In the genomic region with DNA sequence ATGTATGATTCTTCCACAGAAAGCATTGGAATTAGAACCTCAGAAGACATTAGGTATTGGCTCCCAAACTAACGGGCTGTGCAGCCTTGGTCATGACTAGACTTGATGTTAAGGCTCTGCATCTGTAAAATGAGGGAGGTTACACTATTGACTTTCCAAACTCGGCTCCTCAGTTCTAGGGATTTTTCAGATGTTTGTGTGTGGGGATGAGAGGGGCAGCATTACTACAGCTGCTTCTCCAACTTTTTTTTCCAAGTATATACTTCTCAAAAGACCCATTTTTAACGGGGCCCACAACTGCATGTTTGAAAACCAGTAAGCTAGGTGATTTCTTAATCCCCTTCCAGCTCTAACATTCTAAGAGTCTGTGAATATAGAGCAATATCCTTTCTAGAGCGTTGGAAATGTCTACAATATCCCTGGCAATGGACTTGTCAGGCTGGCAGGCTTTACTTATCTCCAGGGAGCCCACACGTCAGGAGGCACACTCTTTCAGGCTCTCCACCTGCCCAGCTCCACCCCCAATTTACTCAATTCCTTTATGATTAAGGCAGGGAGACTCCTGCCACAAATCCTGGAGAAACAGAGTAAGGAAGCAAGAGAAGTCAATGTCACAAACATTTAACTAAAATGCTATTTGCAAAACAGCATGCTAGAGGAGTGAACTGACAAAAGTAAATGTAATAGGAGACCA, we compare ENCODE assay signal across 8 cellular contexts. TPM values are rescaled to one million over a fixed set of nuclear protein-coding genes. Genes with fewer than 3 reads are reported as not detected.
A peak's percentile ranks its signal among the peaks of the same experiment; 100 is the strongest.
DNase-seq lines count a peak whose midpoint lies in the region; ATAC-seq, FAIRE-seq and TF ChIP-seq lines count a peak whose summit lies in the region.

No MANE protein-coding gene starts in this region.

- peak overlapping the region; percentile 88 for H2BK5ac ChIP-seq in IMR-90 (ENCODE audit: low read depth, low read length, poor library complexity, severe bottlenecking)

- no peak for FAIRE-seq in K562 (lab: Jason Lieb, UNC)

- H3K9ac ChIP-seq in IMR-90 (ENCODE audit: low read depth, low read length) (peak overlapping the region; percentile 97), K562 (ENCODE audit: insufficient read depth in 1 of 2, low read depth in 2 of 2, low read length in 2 of 2) (peak overlapping the region; percentile 97 to 99)

- H3K4ac ChIP-seq in IMR-90 (ENCODE audit: low read depth, low read length): peak overlapping the region; percentile 97

- H2AK9ac ChIP-seq in IMR-90 (replicated peaks; ENCODE audit: low read depth, low read length, poor library complexity): peak overlapping the region; percentile 98

- peak overlapping the region; percentile 60; the same call in 1 of the 2 replicates for H3K18ac ChIP-seq in IMR-90 (ENCODE audit: low read depth, low read length)

- TF ChIP-seq RAD21 in IMR-90 (IDR thresholded peaks at IDR 0.05; ENCODE audit: low read length): no peak
- no peak for TF ChIP-seq RAD21 in K562 (CRISPR knock-in tag; conservative IDR thresholded peaks at IDR 0.05 in 1 of 2, IDR thresholded peaks at IDR 0.05 in 1 of 2)

- CTCF ChIA-PET in IMR-90 (lab: Yijun Ruan, JAX) (interaction anchor here (1.2 kb wide), 1 partner anchor 46 kb away, joined by 3 read pairs; no protein-coding TSS in a partner anchor), K562 (lab: Yijun Ruan, JAX; ENCODE audit: low intra/inter-chr PET ratio) (interaction anchor here (0.8 kb wide), 1 partner anchor 32 kb away, joined by 3 read pairs; no protein-coding TSS in a partner anchor)

- POLR2A ChIA-PET in IMR-90 (lab: Charles Lee; ENCODE audit: unreplicated experiment) (no interaction called here), K562 (lab: Yijun Ruan, JAX) (interaction anchor here (0.6 to 4.1 kb wide), 7 partner anchors 9 to 359 kb away, joined by 3 to 22 read pairs (median 6); partner anchors contain the start of gene GTF3C2)

- no CpG with 5 or more reads among the region's 5 CpGs for WGBS in IMR-90 (ENCODE audit: extremely low coverage in 2 of 2, insufficient read length in 1 of 2), 2 experiments
- WGBS in K562 (ENCODE audit: insufficient coverage, low coverage, missing lambda C conversion rate): 7% methylated on average over 5 of the region's 5 CpGs
- 17 to 18% methylated on average over 5 of the region's 5 CpGs for WGBS in lower leg skin, 2 donors
- WGBS in tibial nerve, 2 donors: 16 to 19% methylated on average over 5 of the region's 5 CpGs

- no peak for TF ChIP-seq POLR2A in IMR-90 (IDR thresholded peaks at IDR 0.05; ENCODE audit: low read depth, low read length)
- TF ChIP-seq POLR2A in K562 (conservative IDR thresholded peaks at IDR 0.05): no peak
- TF ChIP-seq POLR2A in lower leg skin (IDR thresholded peaks at IDR 0.05): no peak
- TF ChIP-seq POLR2A in tibial nerve (IDR thresholded peaks at IDR 0.05): no peak

- no peak for TF ChIP-seq EP300 in K562 (IDR thresholded peaks at IDR 0.05; ENCODE audit: low read length)
- TF ChIP-seq EP300 in tibial nerve (IDR thresholded peaks at IDR 0.05): no peak

- peak overlapping the region; percentile 95 for H3K4me2 ChIP-seq in IMR-90 (ENCODE audit: low read depth, low read length)
- H3K4me2 ChIP-seq in K562 (ENCODE audit: insufficient read depth, low read length): peak overlapping the region; percentile 96

- peak overlapping the region; percentile 97 for H3K56ac ChIP-seq in IMR-90 (ENCODE audit: extremely low read depth, insufficient read depth, low read length)

- H3K4me1 ChIP-seq in IMR-90 (ENCODE audit: control insufficient read depth, insufficient read depth, low read length): peaks cover 7% of the 10 kb centered on the region
- peaks cover 8 to 21% of the 10 kb centered on the region in 2 experiments; a peak in 4 of 5 replicates for H3K4me1 ChIP-seq in K562 (replicated peaks in 1 of 2; ENCODE audit: control insufficient read depth in 2 of 2, insufficient read depth in 2 of 2, low read length in 2 of 2)
- peaks cover 0 to 28% (median 15%) of the 10 kb centered on the region in 4 donors for H3K4me1 ChIP-seq in tibial nerve

- TF ChIP-seq CTCF in IMR-90 (conservative IDR thresholded peaks at IDR 0.05; ENCODE audit: low read depth, low read length) (no peak), K562 (IDR thresholded peaks at IDR 0.05 in 2 of 3, conservative IDR thresholded peaks at IDR 0.05 in 1 of 3; ENCODE audit: insufficient read depth in 2 of 3, low read depth in 1 of 3, low read length in 3 of 3) (no peak), lower leg skin (IDR thresholded peaks at IDR 0.05) (no peak), tibial nerve (IDR thresholded peaks at IDR 0.05) (no peak), GM13976 (IDR thresholded peaks at IDR 0.05; ENCODE audit: borderline replicate concordance, control extremely low read depth, extremely low read depth, insufficient read depth, missing control alignments) (no peak)

- H3K9me3 ChIP-seq in IMR-90 (ENCODE audit: control insufficient read depth, insufficient read depth, low read length) (no peaks in the 10 kb centered on the region), K562 (replicated peaks; ENCODE audit: control insufficient read depth, insufficient read depth, low read depth, low read length) (no peaks in the 10 kb centered on the region), tibial nerve (no peaks in the 10 kb centered on the region)

- peak overlapping the region; percentile 97 for H3K23ac ChIP-seq in IMR-90 (ENCODE audit: low read depth, low read length)

- H2AFZ ChIP-seq in IMR-90 (replicated peaks; ENCODE audit: low read length, poor library complexity) (peak overlapping the region; percentile 92), K562 (ENCODE audit: low read depth, low read length) (peak overlapping the region; percentile 84)

- H4K91ac ChIP-seq in IMR-90 (ENCODE audit: insufficient read depth, low read depth, low read length): peak overlapping the region; percentile 83

- H3K4me3 ChIP-seq in IMR-90 (ENCODE audit: insufficient read depth, low read depth, low read length) (peak overlapping the region; percentile 63), K562 (peak overlapping the region; percentile 71), lower leg skin (ENCODE audit: low read depth, poor library complexity, severe bottlenecking) (peak overlapping the region; percentile 79), tibial nerve (peak overlapping the region; percentile 59 to 85 (median 74))

- peak overlapping the region; percentile 99 for H3K14ac ChIP-seq in IMR-90 (replicated peaks; ENCODE audit: low read depth, low read length)

- H3K9me1 ChIP-seq in IMR-90 (ENCODE audit: insufficient read depth, low read length) (peaks cover 11% of the 10 kb centered on the region; the same call in 1 of the 2 replicates), K562 (ENCODE audit: control insufficient read depth, insufficient read depth, low read length) (no peaks in the 10 kb centered on the region)

- H4K5ac ChIP-seq in IMR-90 (ENCODE audit: low read depth, low read length): peak overlapping the region; percentile 91

- H4K8ac ChIP-seq in IMR-90 (ENCODE audit: low read depth in 2 of 2, low read length in 2 of 2): peak overlapping the region; percentile 93 to 99

- H3K79me2 ChIP-seq in K562 (ENCODE audit: control insufficient read depth, insufficient read depth, low read length): peaks cover 32% of the 10 kb centered on the region

- H3K27me3 ChIP-seq in IMR-90 (ENCODE audit: control insufficient read depth, insufficient read depth, low read length) (no peaks in the 10 kb centered on the region), K562 (ENCODE audit: control insufficient read depth in 2 of 2, insufficient read depth in 2 of 2, low read length in 2 of 2) (no peaks in the 10 kb centered on the region), tibial nerve (no peaks in the 10 kb centered on the region)

- intact Hi-C loops in IMR-90 (cut with micrococcal nuclease) (loop anchor here (5.0 kb wide), 1 partner anchor 34 kb away; the partner anchor contains the start of gene GTF3C2), K562 (cut with micrococcal nuclease) (loop anchor here (1.0 kb wide), 2 partner anchors 33 to 47 kb away; partner anchors contain the start of genes EIF2B4, GTF3C2 and SNX17), lower leg skin (cut with DNase I; ENCODE audit: low total_unique reads) (no loop called here)

- H3K79me1 ChIP-seq in IMR-90 (ENCODE audit: low read depth in 1 of 2, low read length in 2 of 2): peaks cover 22 to 44% of the 10 kb centered on the region in 2 experiments

- in situ Hi-C loops in IMR-90 (cut with MboI; ENCODE audit: low sequenced_read_pairs) (no loop called here), K562 (cut with MboI) (no loop called here), GM13976 (cut with MboI; ENCODE audit: low sequenced_read_pairs, unreplicated experiment) (no loop called here)

- H3K27ac ChIP-seq in IMR-90 (ENCODE audit: insufficient read depth, low read length): peak overlapping the region; percentile 97
- H3K27ac ChIP-seq in K562 (ENCODE audit: extremely low read depth, low read depth, low read length): peak overlapping the region; percentile 98
- peak overlapping the region; percentile 88 to 97 (median 96) for H3K27ac ChIP-seq in tibial nerve

- peak; percentile 35 for DNase-seq in A172 (ENCODE audit: low spot score)
- no peak for DNase-seq in IMR-90
- DNase-seq in K562 (ENCODE audit: extremely low read depth in 1 of 4, low spot score in 3 of 4): peak in 1 of 4 experiments; percentile 19
- no peak for DNase-seq in lower leg skin (ENCODE audit: low spot score in 2 of 2)
- no peak for DNase-seq in tibial nerve (ENCODE audit: low spot score in 2 of 2)
- no peak for DNase-seq in T-helper 9 cell
- DNase-seq in midbrain (lab: John Stamatoyannopoulos, UW): no peak
- DNase-seq in GM13976 (ENCODE audit: low spot score): no peak

- H2AK5ac ChIP-seq in IMR-90 (ENCODE audit: low read depth, low read length): peak overlapping the region; percentile 83

- peak; percentile 7 for ATAC-seq in IMR-90 (ENCODE audit: low read depth)
- ATAC-seq in K562: peak; percentile 1; the same call in 2 of the 3 replicates

- no peak overlapping the region for H2BK20ac ChIP-seq in IMR-90 (ENCODE audit: low read depth, low read length)

- no peaks in the 10 kb centered on the region for H4K20me1 ChIP-seq in IMR-90 (ENCODE audit: insufficient read depth, low read length)
- H4K20me1 ChIP-seq in K562 (replicated peaks; ENCODE audit: control insufficient read depth, insufficient read depth, low read length): no peaks in the 10 kb centered on the region

- H3K36me3 ChIP-seq in IMR-90 (ENCODE audit: control insufficient read depth, insufficient read depth, low read length) (peaks cover 19% of the 10 kb centered on the region), K562 (ENCODE audit: control insufficient read depth, insufficient read depth, low read length) (peaks cover 36% of the 10 kb centered on the region), tibial nerve (peaks cover 0 to 30% (median 0%) of the 10 kb centered on the region in 3 donors)

- BruUV-seq in IMR-90 (replicated peaks; lab: Mats Ljungman, UMichigan): no TSS peak
- no TSS peak for BruUV-seq in K562 (replicated peaks; lab: Mats Ljungman, UMichigan)

- peak overlapping the region; percentile 58 for H2BK120ac ChIP-seq in IMR-90 (ENCODE audit: low read depth, low read length)

- H2BK15ac ChIP-seq in IMR-90 (ENCODE audit: low read depth, low read length): 0 out of 3 replicates have a peak overlapping the region, but pooled peaks have one; percentile 6

- dilution Hi-C loops in IMR-90 (cut with HindIII; ENCODE audit: low sequenced_read_pairs, unreplicated experiment): no loop called here

RNA-seq across cellular contexts. Expression of gene MPV17, which starts 0.8 kb away (rescaled TPM):
- 91.0 and 108 TPM in 2 replicates for total RNA-seq in A172 (2014; rRNA removed; shearing (Covaris generic))
- 70.4 and 80.5 TPM in 2 replicates for total RNA-seq in IMR-90 (2012; rRNA removed)
- polyA plus RNA-seq in IMR-90 (2012; rRNA removed): 160 and 164 TPM in 2 replicates
- 146 and 152 TPM in 2 replicates for polyA plus RNA-seq in IMR-90 (2012; cell fraction: cytosol; rRNA removed)
- polyA plus RNA-seq in IMR-90 (2012; cell fraction: nucleus; rRNA removed; ENCODE audit: low replicate concordance): 160 and 315 TPM in 2 replicates
- 288 and 498 TPM in 2 replicates for total RNA-seq in K562 (2011; cell fraction: chromatin; rRNA removed; ENCODE audit: low replicate concordance)
- total RNA-seq in K562 (2011; cell fraction: nucleolus; rRNA removed): 229 and 251 TPM in 2 replicates
- 296 and 427 TPM in 2 replicates for total RNA-seq in K562 (2011; cell fraction: nucleoplasm; rRNA removed)
- total RNA-seq in K562 (2014; rRNA removed): 54.7 and 74.5 TPM in 2 replicates
- total RNA-seq in K562 (2014; rRNA removed; fragmentation: Illumina TruSeq; extraction: Trizol): 60.4 and 69.2 TPM in 2 replicates
- total RNA-seq in K562 (2015; rRNA removed; fragmentation: Illumina TruSeq; extraction: Trizol): 70.2 and 70.9 TPM in 2 replicates
- total RNA-seq in K562 (2021): 66.8 and 71.2 TPM in 2 replicates
- polyA plus RNA-seq in K562 (2011; rRNA removed): 140 and 144 TPM in 2 replicates
- polyA plus RNA-seq in K562 (2011; cell fraction: cytosol; rRNA removed): 190 and 249 TPM in 2 replicates
- 280 and 330 TPM in 2 replicates for polyA plus RNA-seq in K562 (2011; cell fraction: nucleus; rRNA removed)
- polyA plus RNA-seq in K562 (2012): 99.4 and 107 TPM in 2 replicates
- 107 and 134 TPM in 2 replicates for polyA plus RNA-seq in K562 (2014; fragmentation: Illumina TruSeq; extraction: Trizol)
- 10 to 100 TPM; 69.8 to 81.8 TPM for polyA plus RNA-seq in K562 (2014; fragmentation: Nextera tagmentation; extraction: Ambion mirVana)
- polyA plus RNA-seq in K562 (2014; rRNA removed): 65.3 and 67.2 TPM in 2 replicates
- polyA minus RNA-seq in K562 (2011; rRNA and poly(A)+ RNA removed): 141 and 162 TPM in 2 replicates
- polyA minus RNA-seq in K562 (2011; cell fraction: cytosol; rRNA and poly(A)+ RNA removed): 56.1 and 78.0 TPM in 2 replicates
- 58.2 and 79.0 TPM in 2 replicates for polyA minus RNA-seq in K562 (2011; cell fraction: nucleus; rRNA and poly(A)+ RNA removed)
- 10 to 100 TPM; 27.2 to 44.8 (median 37.0) TPM for total RNA-seq in lower leg skin
- total RNA-seq in tibial nerve: 100 to 1,000 TPM in 1 of 4 donors, 10 to 100 TPM in 3; 68.4 to 105 (median 87.3) TPM

RNA-seq across cellular contexts. Expression of gene UCN, which starts 15.5 kb away (rescaled TPM):
- total RNA-seq in A172 (2014; rRNA removed; shearing (Covaris generic)): 4.1 and 5.0 TPM in 2 replicates
- not detected in 2 replicates for total RNA-seq in IMR-90 (2012; rRNA removed)
- 0.22 and 0.30 TPM in 2 replicates for polyA plus RNA-seq in IMR-90 (2012; rRNA removed)
- 0.09 and 0.68 TPM in 2 replicates for polyA plus RNA-seq in IMR-90 (2012; cell fraction: cytosol; rRNA removed)
- 4.3 and 7.7 TPM in 2 replicates for polyA plus RNA-seq in IMR-90 (2012; cell fraction: nucleus; rRNA removed; ENCODE audit: low replicate concordance)
- 2.2 and 3.1 TPM in 2 replicates for total RNA-seq in K562 (2011; cell fraction: chromatin; rRNA removed; ENCODE audit: low replicate concordance)
- total RNA-seq in K562 (2011; cell fraction: nucleolus; rRNA removed): 5.2 and 5.7 TPM in 2 replicates
- total RNA-seq in K562 (2011; cell fraction: nucleoplasm; rRNA removed): 1.5 and 2.2 TPM in 2 replicates
- total RNA-seq in K562 (2014; rRNA removed): 2.7 and 2.8 TPM in 2 replicates
- 0.25 TPM in 1 of 2 replicates, not detected in the other for total RNA-seq in K562 (2014; rRNA removed; fragmentation: Illumina TruSeq; extraction: Trizol)
- total RNA-seq in K562 (2015; rRNA removed; fragmentation: Illumina TruSeq; extraction: Trizol): 0.64 and 0.65 TPM in 2 replicates
- 2.2 and 2.6 TPM in 2 replicates for total RNA-seq in K562 (2021)
- 0.43 and 0.53 TPM in 2 replicates for polyA plus RNA-seq in K562 (2011; rRNA removed)
- polyA plus RNA-seq in K562 (2011; cell fraction: cytosol; rRNA removed): 0.53 and 3.9 TPM in 2 replicates
- 3.2 and 7.5 TPM in 2 replicates for polyA plus RNA-seq in K562 (2011; cell fraction: nucleus; rRNA removed)
- polyA plus RNA-seq in K562 (2012): 1.1 and 5.5 TPM in 2 replicates
- polyA plus RNA-seq in K562 (2014; fragmentation: Illumina TruSeq; extraction: Trizol): 0.30 and 0.39 TPM in 2 replicates
- polyA plus RNA-seq in K562 (2014; fragmentation: Nextera tagmentation; extraction: Ambion mirVana): under 1 TPM; 0.10 to 0.28 TPM
- polyA plus RNA-seq in K562 (2014; rRNA removed): 0.96 and 1.5 TPM in 2 replicates
- not detected in 2 replicates for polyA minus RNA-seq in K562 (2011; rRNA and poly(A)+ RNA removed)
- 1.1 TPM in 1 of 2 replicates, not detected in the other for polyA minus RNA-seq in K562 (2011; cell fraction: cytosol; rRNA and poly(A)+ RNA removed)
- 0.89 and 1.8 TPM in 2 replicates for polyA minus RNA-seq in K562 (2011; cell fraction: nucleus; rRNA and poly(A)+ RNA removed)
- 1 to 10 TPM in 2 of 4 donors, under 1 TPM in 1, not detected in 1; 0.84 to 8.8 (median 1.3) TPM for total RNA-seq in lower leg skin
- 10 to 100 TPM; 14.9 to 24.0 (median 16.8) TPM for total RNA-seq in tibial nerve

RNA-seq across cellular contexts. Expression of gene GTF3C2, which starts 32.8 kb away (rescaled TPM):
- 56.4 and 67.8 TPM in 2 replicates for total RNA-seq in A172 (2014; rRNA removed; shearing (Covaris generic))
- total RNA-seq in IMR-90 (2012; rRNA removed) (23.1 and 25.5 TPM in 2 replicates), K562 (2014; rRNA removed) (38.6 and 64.7 TPM in 2 replicates), K562 (2014; rRNA removed; fragmentation: Illumina TruSeq; extraction: Trizol) (49.2 and 51.3 TPM in 2 replicates), K562 (2015; rRNA removed; fragmentation: Illumina TruSeq; extraction: Trizol) (53.0 and 57.9 TPM in 2 replicates), K562 (2021) (70.0 and 85.2 TPM in 2 replicates), lower leg skin (100 to 1,000 TPM in 1 of 4 donors, 10 to 100 TPM in 3; 54.3 to 125 (median 62.9) TPM), tibial nerve (10 to 100 TPM; 38.9 to 54.0 (median 46.0) TPM)
- polyA plus RNA-seq in IMR-90 (2012; rRNA removed) (36.9 and 37.7 TPM in 2 replicates), K562 (2011; rRNA removed) (96.6 and 116 TPM in 2 replicates), K562 (2014; fragmentation: Illumina TruSeq; extraction: Trizol) (84.4 and 96.8 TPM in 2 replicates), K562 (2014; fragmentation: Nextera tagmentation; extraction: Ambion mirVana) (10 to 100 TPM; 35.5 to 40.2 TPM), K562 (2014; rRNA removed) (62.4 and 65.8 TPM in 2 replicates)
- 21.2 and 32.2 TPM in 2 replicates for polyA plus RNA-seq in IMR-90 (2012; cell fraction: cytosol; rRNA removed)
- polyA plus RNA-seq in IMR-90 (2012; cell fraction: nucleus; rRNA removed; ENCODE audit: low replicate concordance): 85.6 and 101 TPM in 2 replicates
- total RNA-seq in K562 (2011; cell fraction: chromatin; rRNA removed; ENCODE audit: low replicate concordance): 217 and 308 TPM in 2 replicates
- total RNA-seq in K562 (2011; cell fraction: nucleolus; rRNA removed): 145 and 163 TPM in 2 replicates
- 162 and 165 TPM in 2 replicates for total RNA-seq in K562 (2011; cell fraction: nucleoplasm; rRNA removed)
- polyA plus RNA-seq in K562 (2011; cell fraction: cytosol; rRNA removed): 91.3 and 92.7 TPM in 2 replicates
- polyA plus RNA-seq in K562 (2011; cell fraction: nucleus; rRNA removed): 240 and 356 TPM in 2 replicates
- 61.2 and 64.8 TPM in 2 replicates for polyA plus RNA-seq in K562 (2012)
- polyA minus RNA-seq in K562 (2011; rRNA and poly(A)+ RNA removed): 62.6 and 74.7 TPM in 2 replicates
- polyA minus RNA-seq in K562 (2011; cell fraction: cytosol; rRNA and poly(A)+ RNA removed): 33.3 and 43.0 TPM in 2 replicates
- 40.9 and 68.3 TPM in 2 replicates for polyA minus RNA-seq in K562 (2011; cell fraction: nucleus; rRNA and poly(A)+ RNA removed)

RNA-seq across cellular contexts. Expression of gene TRIM54, which starts 41.5 kb away (rescaled TPM):
- 0.96 and 0.98 TPM in 2 replicates for total RNA-seq in A172 (2014; rRNA removed; shearing (Covaris generic))
- under 0.01 TPM in 1 of 2 replicates, not detected in the other for total RNA-seq in IMR-90 (2012; rRNA removed)
- polyA plus RNA-seq in IMR-90 (2012; rRNA removed): 0.07 and 0.15 TPM in 2 replicates
- 0.04 and 0.08 TPM in 2 replicates for polyA plus RNA-seq in IMR-90 (2012; cell fraction: cytosol; rRNA removed)
- 0.26 and 0.29 TPM in 2 replicates for polyA plus RNA-seq in IMR-90 (2012; cell fraction: nucleus; rRNA removed; ENCODE audit: low replicate concordance)
- total RNA-seq in K562 (2011; cell fraction: chromatin; rRNA removed; ENCODE audit: low replicate concordance): 0.32 TPM in 1 of 2 replicates, not detected in the other
- total RNA-seq in K562 (2011; cell fraction: nucleolus; rRNA removed): not detected in 2 replicates
- total RNA-seq in K562 (2011; cell fraction: nucleoplasm; rRNA removed): not detected in 2 replicates
- not detected in 2 replicates for total RNA-seq in K562 (2014; rRNA removed)
- total RNA-seq in K562 (2014; rRNA removed; fragmentation: Illumina TruSeq; extraction: Trizol): not detected in 2 replicates
- total RNA-seq in K562 (2015; rRNA removed; fragmentation: Illumina TruSeq; extraction: Trizol): not detected in 2 replicates
- total RNA-seq in K562 (2021): not detected in 2 replicates
- not detected in 2 replicates for polyA plus RNA-seq in K562 (2011; rRNA removed)
- not detected in 2 replicates for polyA plus RNA-seq in K562 (2011; cell fraction: cytosol; rRNA removed)
- 0.08 TPM in 1 of 2 replicates, not detected in the other for polyA plus RNA-seq in K562 (2011; cell fraction: nucleus; rRNA removed)
- polyA plus RNA-seq in K562 (2012): 0.08 TPM in 1 of 2 replicates, not detected in the other
- not detected in 2 replicates for polyA plus RNA-seq in K562 (2014; fragmentation: Illumina TruSeq; extraction: Trizol)
- not detected for polyA plus RNA-seq in K562 (2014; fragmentation: Nextera tagmentation; extraction: Ambion mirVana)
- polyA plus RNA-seq in K562 (2014; rRNA removed): not detected in 2 replicates
- polyA minus RNA-seq in K562 (2011; rRNA and poly(A)+ RNA removed): not detected in 2 replicates
- not detected in 2 replicates for polyA minus RNA-seq in K562 (2011; cell fraction: cytosol; rRNA and poly(A)+ RNA removed)
- polyA minus RNA-seq in K562 (2011; cell fraction: nucleus; rRNA and poly(A)+ RNA removed): not detected in 2 replicates
- total RNA-seq in lower leg skin: not detected
- total RNA-seq in tibial nerve: 1 to 10 TPM in 2 of 4 donors, under 1 TPM in 2; 0.21 to 2.7 (median 1.3) TPM

RNA-seq across cellular contexts. Expression of gene EIF2B4, which starts 46.4 kb away (rescaled TPM):
- 31.2 and 43.4 TPM in 2 replicates for total RNA-seq in A172 (2014; rRNA removed; shearing (Covaris generic))
- 47.9 and 48.9 TPM in 2 replicates for total RNA-seq in IMR-90 (2012; rRNA removed)
- 40.3 and 43.8 TPM in 2 replicates for polyA plus RNA-seq in IMR-90 (2012; rRNA removed)
- polyA plus RNA-seq in IMR-90 (2012; cell fraction: cytosol; rRNA removed): 26.6 and 38.5 TPM in 2 replicates
- polyA plus RNA-seq in IMR-90 (2012; cell fraction: nucleus; rRNA removed; ENCODE audit: low replicate concordance): 75.0 and 118 TPM in 2 replicates
- 108 and 141 TPM in 2 replicates for total RNA-seq in K562 (2011; cell fraction: chromatin; rRNA removed; ENCODE audit: low replicate concordance)
- total RNA-seq in K562 (2011; cell fraction: nucleolus; rRNA removed): 58.2 and 64.9 TPM in 2 replicates
- 81.0 and 82.5 TPM in 2 replicates for total RNA-seq in K562 (2011; cell fraction: nucleoplasm; rRNA removed)
- total RNA-seq in K562 (2014; rRNA removed): 63.6 and 66.0 TPM in 2 replicates
- 43.3 and 45.4 TPM in 2 replicates for total RNA-seq in K562 (2014; rRNA removed; fragmentation: Illumina TruSeq; extraction: Trizol)
- 45.3 and 46.8 TPM in 2 replicates for total RNA-seq in K562 (2015; rRNA removed; fragmentation: Illumina TruSeq; extraction: Trizol)
- total RNA-seq in K562 (2021): 57.0 and 66.6 TPM in 2 replicates
- polyA plus RNA-seq in K562 (2011; rRNA removed): 53.1 and 64.8 TPM in 2 replicates
- polyA plus RNA-seq in K562 (2011; cell fraction: cytosol; rRNA removed): 57.9 and 64.5 TPM in 2 replicates
- polyA plus RNA-seq in K562 (2011; cell fraction: nucleus; rRNA removed): 175 and 198 TPM in 2 replicates
- polyA plus RNA-seq in K562 (2012): 64.3 and 82.9 TPM in 2 replicates
- 68.0 and 80.3 TPM in 2 replicates for polyA plus RNA-seq in K562 (2014; fragmentation: Illumina TruSeq; extraction: Trizol)
- polyA plus RNA-seq in K562 (2014; fragmentation: Nextera tagmentation; extraction: Ambion mirVana): 10 to 100 TPM; 29.7 to 48.6 TPM
- polyA plus RNA-seq in K562 (2014; rRNA removed): 58.9 and 60.8 TPM in 2 replicates
- 68.8 and 94.7 TPM in 2 replicates for polyA minus RNA-seq in K562 (2011; rRNA and poly(A)+ RNA removed)
- 19.7 and 35.4 TPM in 2 replicates for polyA minus RNA-seq in K562 (2011; cell fraction: cytosol; rRNA and poly(A)+ RNA removed)
- 24.2 and 39.8 TPM in 2 replicates for polyA minus RNA-seq in K562 (2011; cell fraction: nucleus; rRNA and poly(A)+ RNA removed)
- 10 to 100 TPM; 49.3 to 64.3 (median 57.2) TPM for total RNA-seq in lower leg skin
- total RNA-seq in tibial nerve: 10 to 100 TPM; 43.3 to 69.0 (median 59.8) TPM
